Comparison of ENCODE assay signal across 9 cellular contexts in genomic region chr6:106514281-106514885, GRCh38.
DNase-seq lines count a peak whose midpoint lies in the region; ATAC-seq and TF ChIP-seq lines count a peak whose summit lies in the region.
"Had no signal": no experiment of that assay in that cellular context is flagged by ENCODE, and none has a peak within 500 bp of the region (broad histone marks: within the 10 kb centered on the region; RNA-seq: fewer than 3 reads in every experiment).

No MANE protein-coding gene starts in this region.

- H3K36me3 ChIP-seq in left lung = no peaks in the 10 kb centered on the region
- H3K36me3 ChIP-seq in upper lobe of right lung = no peaks in the 10 kb centered on the region

- ATAC-seq in left lung (no peak), upper lobe of right lung (no peak), GM18519 (IDR thresholded peaks at IDR 0.05; ENCODE audit: low FRiP score, unreplicated experiment) (no peak)

- H3K4me3 Mint-ChIP-seq in activated naive CD4-positive, alpha-beta T cell treated with anti-CD3 and anti-CD28 coated beads for 36 hours = peak overlapping the region; percentile 89
- H3K4me3 Mint-ChIP-seq in activated T-helper 2 cell treated with anti-CD3 and anti-CD28 coated beads, Interferon-gamma antibody, Interleukin-2, Interleukin-4, amounts not matched to agents 10 μg/mL and 5 μg/mL and 100 μg/mL, durations not matched to agents 14 hours and 24 hours and 36 hours (ENCODE audit: low read depth) = peak overlapping the region; percentile 87

- H3K4me1 ChIP-seq in left lung (peaks cover 14 to 80% of the 10 kb centered on the region in 2 donors), upper lobe of right lung (peaks cover 34% of the 10 kb centered on the region)

- CTCF ChIA-PET in activated naive CD4-positive, alpha-beta T cell treated with anti-CD3 and anti-CD28 coated beads for 36 hours (lab: Charles Lee) = interaction anchor here (3.0 to 3.3 kb wide), 2 partner anchors 24 to 39 kb away, joined by 13 to 25 read pairs; no protein-coding TSS in a partner anchor

- peaks cover 3 to 31% of the 10 kb centered on the region in 2 donors for H3K27me3 ChIP-seq in left lung
- H3K27me3 ChIP-seq in upper lobe of right lung = no peaks in the 10 kb centered on the region

- no peaks in the 10 kb centered on the region for H3K9me3 Mint-ChIP-seq in activated naive CD4-positive, alpha-beta T cell treated with anti-CD3 and anti-CD28 coated beads for 36 hours
- H3K9me3 Mint-ChIP-seq in activated T-helper 2 cell treated with anti-CD3 and anti-CD28 coated beads, Interferon-gamma antibody, Interleukin-2, Interleukin-4, amounts not matched to agents 10 μg/mL and 5 μg/mL and 100 μg/mL, durations not matched to agents 14 hours and 24 hours and 36 hours = no peaks in the 10 kb centered on the region

- no peaks in the 10 kb centered on the region for H3K9me3 ChIP-seq in left lung
- H3K9me3 ChIP-seq in upper lobe of right lung = no peaks in the 10 kb centered on the region

- TF ChIP-seq CTCF in left lung (IDR thresholded peaks at IDR 0.05) = no peak
- TF ChIP-seq CTCF in upper lobe of right lung (IDR thresholded peaks at IDR 0.05) = no peak

- H3K4me1 Mint-ChIP-seq in activated naive CD4-positive, alpha-beta T cell treated with anti-CD3 and anti-CD28 coated beads for 36 hours (ENCODE audit: low read depth) = peaks cover 65% of the 10 kb centered on the region
- H3K4me1 Mint-ChIP-seq in activated T-helper 2 cell treated with anti-CD3 and anti-CD28 coated beads, Interferon-gamma antibody, Interleukin-2, Interleukin-4, amounts not matched to agents 10 μg/mL and 5 μg/mL and 100 μg/mL, durations not matched to agents 14 hours and 24 hours and 36 hours (ENCODE audit: low read depth) = peaks cover 64% of the 10 kb centered on the region

- DNase-seq in activated naive CD4-positive, alpha-beta T cell treated with anti-CD3 and anti-CD28 coated beads for 36 hours = no peak
- no peak for DNase-seq in activated naive CD4-positive, alpha-beta T cell treated with Interleukin-2 at 50 U/mL for 16 hours
- DNase-seq in activated T-helper 2 cell treated with anti-CD3 and anti-CD28 coated beads, Interferon-gamma antibody, Interleukin-2, Interleukin-4, amounts not matched to agents 10 μg/mL and 5 μg/mL and 100 μg/mL, durations not matched to agents 14 hours and 24 hours and 36 hours (ENCODE audit: low spot score) = no peak
- DNase-seq in left lung (no peak), upper lobe of right lung (no peak), DMS114 treated with DMSO at 0.1 percent for 48 hours (lab: John Stamatoyannopoulos, UW; ENCODE audit: unreplicated experiment) (no peak), NCI-H2171 treated with DMSO at 0.1 percent for 48 hours (lab: John Stamatoyannopoulos, UW) (no peak)
- DNase-seq: anterior cingulate cortex had no signal

- peak overlapping the region; percentile 87 for H3K27ac Mint-ChIP-seq in activated naive CD4-positive, alpha-beta T cell treated with anti-CD3 and anti-CD28 coated beads for 36 hours
- peak overlapping the region; percentile 88 for H3K27ac Mint-ChIP-seq in activated T-helper 2 cell treated with anti-CD3 and anti-CD28 coated beads, Interferon-gamma antibody, Interleukin-2, Interleukin-4, amounts not matched to agents 10 μg/mL and 5 μg/mL and 100 μg/mL, durations not matched to agents 14 hours and 24 hours and 36 hours

- H3K4me3 ChIP-seq in left lung (peak overlapping the region in 1 of 2 donors; percentile 79), upper lobe of right lung (peak overlapping the region; percentile 75)

- intact Hi-C loops in activated naive CD4-positive, alpha-beta T cell treated with anti-CD3 and anti-CD28 coated beads for 36 hours (cut with micrococcal nuclease) = loop anchor here (2.0 to 10.0 kb wide), 3 partner anchors 38 to 1440 kb away; partner anchors contain the start of gene SEC63
- intact Hi-C loops in activated T-helper 2 cell treated with anti-CD3 and anti-CD28 coated beads, Interferon-gamma antibody, Interleukin-2, Interleukin-4, amounts not matched to agents 10 μg/mL and 5 μg/mL and 100 μg/mL, durations not matched to agents 14 hours and 24 hours and 36 hours (cut with micrococcal nuclease) = loop anchor here (5.0 to 10.0 kb wide), 5 partner anchors 42 to 600 kb away; partner anchors contain the start of genes BEND3, QRSL1 and RTN4IP1
- intact Hi-C loops in left lung (cut with DNase I) (no loop called here), upper lobe of right lung (cut with DNase I) (loop anchor here (10.0 kb wide), 1 partner anchor 1040 kb away; no protein-coding TSS in a partner anchor)

- peak overlapping the region; percentile 94 to 98 for H3K27ac ChIP-seq in left lung
- H3K27ac ChIP-seq in upper lobe of right lung = peak overlapping the region; percentile 92

- H3K36me3 Mint-ChIP-seq in activated naive CD4-positive, alpha-beta T cell treated with anti-CD3 and anti-CD28 coated beads for 36 hours (ENCODE audit: low read depth) = peaks cover 2% of the 10 kb centered on the region
- H3K36me3 Mint-ChIP-seq in activated T-helper 2 cell treated with anti-CD3 and anti-CD28 coated beads, Interferon-gamma antibody, Interleukin-2, Interleukin-4, amounts not matched to agents 10 μg/mL and 5 μg/mL and 100 μg/mL, durations not matched to agents 14 hours and 24 hours and 36 hours (ENCODE audit: low read depth) = peaks cover 19% of the 10 kb centered on the region

- H3K27me3 Mint-ChIP-seq in activated naive CD4-positive, alpha-beta T cell treated with anti-CD3 and anti-CD28 coated beads for 36 hours (ENCODE audit: low read depth) = peaks cover 4% of the 10 kb centered on the region
- peaks cover 8% of the 10 kb centered on the region for H3K27me3 Mint-ChIP-seq in activated T-helper 2 cell treated with anti-CD3 and anti-CD28 coated beads, Interferon-gamma antibody, Interleukin-2, Interleukin-4, amounts not matched to agents 10 μg/mL and 5 μg/mL and 100 μg/mL, durations not matched to agents 14 hours and 24 hours and 36 hours (ENCODE audit: low read depth)

Comparison
In these comparisons a context has a peak if more than half of its experiments do, and no peak if none do; other contexts are left out.
1. intact Hi-C loops: an anchor here in activated naive CD4-positive, alpha-beta T cell treated with anti-CD3 and anti-CD28 coated beads for 36 hours (2.0 to 10.0 kb wide), activated T-helper 2 cell treated with anti-CD3 and anti-CD28 coated beads, Interferon-gamma antibody, Interleukin-2, Interleukin-4, amounts not matched to agents 10 μg/mL and 5 μg/mL and 100 μg/mL, durations not matched to agents 14 hours and 24 hours and 36 hours (5.0 to 10.0 kb wide) and upper lobe of right lung (10.0 kb wide); none called in left lung.